In genomic region chr13:26927511-26927910, GRCh38 we compare ENCODE assay signal across 26 cellular contexts.
"Had no signal": no experiment of that assay in that cellular context is flagged by ENCODE, and none has a peak within 500 bp of the region (broad histone marks: within the 10 kb centered on the region; RNA-seq: fewer than 3 reads in every experiment).

No MANE protein-coding gene starts in this region.

- H3K9me3 ChIP-seq: colonic mucosa, esophagus muscularis mucosa, esophagus squamous epithelium, gastrocnemius medialis, gastroesophageal sphincter, heart left ventricle, heart right ventricle had no signal

- H3K27ac ChIP-seq: colonic mucosa, coronary artery, dorsolateral prefrontal cortex, epithelial cell of prostate, esophagus muscularis mucosa, esophagus squamous epithelium, foreskin keratinocyte, gastrocnemius medialis, gastroesophageal sphincter, heart left ventricle, heart right ventricle had no signal

- FAIRE-seq: colon, endometrium, endothelial cell of umbilical vein, frontal cortex had no signal

- H3K27me3 ChIP-seq: colonic mucosa, esophagus muscularis mucosa, foreskin keratinocyte, gastrocnemius medialis had no signal

- H3K4me3 ChIP-seq: colonic mucosa, coronary artery, dorsolateral prefrontal cortex, esophagus muscularis mucosa, esophagus squamous epithelium, gastrocnemius medialis, gastroesophageal sphincter, heart left ventricle, heart right ventricle had no signal

- H3K36me3 ChIP-seq: colonic mucosa, esophagus muscularis mucosa, esophagus squamous epithelium, gastrocnemius medialis, gastroesophageal sphincter, heart left ventricle, heart right ventricle had no signal

- DNase-seq: colonic mucosa; cortex of kidney; dermis blood vessel endothelial cell; dorsolateral prefrontal cortex; effector CD4-positive, alpha-beta T cell; effector CD8-positive, alpha-beta T cell; effector memory CD4-positive, alpha-beta T cell; effector memory CD8-positive, alpha-beta T cell; erythroblast; esophagus squamous epithelium; foreskin fibroblast; foreskin keratinocyte; foreskin melanocyte; gastrocnemius medialis; glutamatergic neuron; head of caudate nucleus; heart left ventricle; heart right ventricle had no signal

- H3K4me1 ChIP-seq: colonic mucosa, foreskin keratinocyte, gastrocnemius medialis had no signal

- ATAC-seq: effector memory CD8-positive, alpha-beta T cell; foreskin keratinocyte; gastrocnemius medialis; gastroesophageal sphincter; heart left ventricle; heart right ventricle had no signal
